1 cellular context compared by ENCODE assay signal in genomic region chr4:165654556-165654955, GRCh38.
TF ChIP-seq lines count a peak whose summit lies in the region.

No MANE protein-coding gene starts in this region.

TF ChIP-seq in HepG2, 621 proteins besides CTCF, POLR2A, EP300 and RAD21 (continued from another document and continues in another):
- 0 out of 2 replicates have a peak, but pooled peaks have one; percentile 20 for TF ChIP-seq ARID5B (CRISPR knock-in tag; IDR thresholded peaks at IDR 0.05)
- TF ChIP-seq CBX5 (CRISPR knock-in tag; IDR thresholded peaks at IDR 0.05; ENCODE audit: borderline replicate concordance) = no peak
- no peak for TF ChIP-seq MEIS2 (CRISPR knock-in tag; IDR thresholded peaks at IDR 0.05)
- TF ChIP-seq HNF4G (IDR thresholded peaks at IDR 0.05; ENCODE audit: borderline replicate concordance, low read depth, low read length) = peak; percentile 36; the same call in 1 of the 2 replicates
- TF ChIP-seq HNF4G (CRISPR knock-in tag; IDR thresholded peaks at IDR 0.05; ENCODE audit: borderline replicate concordance, low read depth) = no peak
- TF ChIP-seq MLX (CRISPR knock-in tag; IDR thresholded peaks at IDR 0.05) = no peak
- no peak for TF ChIP-seq RFXANK (CRISPR knock-in tag; IDR thresholded peaks at IDR 0.05)
- no peak for TF ChIP-seq POLR2AphosphoS5 (IDR thresholded peaks at IDR 0.05; ENCODE audit: low read depth, low read length)
- no peak for TF ChIP-seq NR1H2 (CRISPR knock-in tag; IDR thresholded peaks at IDR 0.05; ENCODE audit: borderline replicate concordance, low read depth)
- TF ChIP-seq CSRNP1 (CRISPR knock-in tag; IDR thresholded peaks at IDR 0.05) = no peak
- no peak for TF ChIP-seq DMAP1 (CRISPR knock-in tag; IDR thresholded peaks at IDR 0.05)
- TF ChIP-seq CEBPG (CRISPR knock-in tag; IDR thresholded peaks at IDR 0.05) = 0 out of 2 replicates have a peak, but pooled peaks have one; percentile 23
- TF ChIP-seq SKI (IDR thresholded peaks at IDR 0.05; ENCODE audit: partially characterized antibody) = no peak
- no peak for TF ChIP-seq LCORL (IDR thresholded peaks at IDR 0.05)
- TF ChIP-seq LCORL (CRISPR knock-in tag; IDR thresholded peaks at IDR 0.05) = 0 out of 2 replicates have a peak, but pooled peaks have one; percentile 34
- TF ChIP-seq TAF1 (CRISPR knock-in tag; IDR thresholded peaks at IDR 0.05) = no peak
- TF ChIP-seq ZNF253 (CRISPR knock-in tag; IDR thresholded peaks at IDR 0.05; ENCODE audit: borderline replicate concordance) = no peak
- no peak for TF ChIP-seq MAFK (conservative IDR thresholded peaks at IDR 0.05 in 1 of 2, IDR thresholded peaks at IDR 0.05 in 1 of 2; ENCODE audit: low read length in 2 of 2)
- TF ChIP-seq ZSCAN30 (CRISPR knock-in tag; IDR thresholded peaks at IDR 0.05) = no peak
- no peak for TF ChIP-seq SKIL (CRISPR knock-in tag; IDR thresholded peaks at IDR 0.05; ENCODE audit: borderline replicate concordance)
- no peak for TF ChIP-seq RORA (CRISPR knock-in tag; IDR thresholded peaks at IDR 0.05)
- peak; percentile 73 for TF ChIP-seq PAXIP1 (CRISPR knock-in tag; conservative IDR thresholded peaks at IDR 0.05)
- no peak for TF ChIP-seq ZNF720 (CRISPR knock-in tag; IDR thresholded peaks at IDR 0.05)
- TF ChIP-seq MTF2 (CRISPR knock-in tag; IDR thresholded peaks at IDR 0.05; ENCODE audit: borderline replicate concordance) = no peak
- TF ChIP-seq ZNF274 (CRISPR knock-in tag; IDR thresholded peaks at IDR 0.05) = no peak
- TF ChIP-seq TP53 (CRISPR knock-in tag; conservative IDR thresholded peaks at IDR 0.05) = no peak
- no peak for TF ChIP-seq ZMYM3 (CRISPR knock-in tag; IDR thresholded peaks at IDR 0.05)
- no peak for TF ChIP-seq NFE2 (CRISPR knock-in tag; IDR thresholded peaks at IDR 0.05)
- TF ChIP-seq ZNF629 (CRISPR knock-in tag; conservative IDR thresholded peaks at IDR 0.05) = no peak
- no peak for TF ChIP-seq ZNF101 (CRISPR knock-in tag; IDR thresholded peaks at IDR 0.05; ENCODE audit: borderline replicate concordance, low read depth)
- no peak for TF ChIP-seq ZBTB46 (CRISPR knock-in tag; IDR thresholded peaks at IDR 0.05; ENCODE audit: borderline replicate concordance)
- no peak for TF ChIP-seq DNMT1 (CRISPR knock-in tag; IDR thresholded peaks at IDR 0.05)
- no peak for TF ChIP-seq FOXO4 (CRISPR knock-in tag; conservative IDR thresholded peaks at IDR 0.05)
- no peak for TF ChIP-seq FOXA1 (IDR thresholded peaks at IDR 0.05)
- TF ChIP-seq FOXA1 (CRISPR knock-in tag; IDR thresholded peaks at IDR 0.05) = 0 out of 2 replicates have a peak, but pooled peaks have one; percentile 19
- TF ChIP-seq ZNF687 (CRISPR knock-in tag; IDR thresholded peaks at IDR 0.05) = no peak
- TF ChIP-seq AGO1 (IDR thresholded peaks at IDR 0.05; ENCODE audit: low read depth, low read length, poor library complexity, severe bottlenecking) = no peak
- no peak for TF ChIP-seq ZNF546 (CRISPR knock-in tag; conservative IDR thresholded peaks at IDR 0.05)
- TF ChIP-seq ZFYVE20 (CRISPR knock-in tag; IDR thresholded peaks at IDR 0.05; ENCODE audit: borderline replicate concordance, low read depth) = no peak
- no peak for TF ChIP-seq ZNF704 (CRISPR knock-in tag; IDR thresholded peaks at IDR 0.05; ENCODE audit: borderline replicate concordance)
